ENCODE assay signal across 8 cellular contexts in the genomic region with DNA sequence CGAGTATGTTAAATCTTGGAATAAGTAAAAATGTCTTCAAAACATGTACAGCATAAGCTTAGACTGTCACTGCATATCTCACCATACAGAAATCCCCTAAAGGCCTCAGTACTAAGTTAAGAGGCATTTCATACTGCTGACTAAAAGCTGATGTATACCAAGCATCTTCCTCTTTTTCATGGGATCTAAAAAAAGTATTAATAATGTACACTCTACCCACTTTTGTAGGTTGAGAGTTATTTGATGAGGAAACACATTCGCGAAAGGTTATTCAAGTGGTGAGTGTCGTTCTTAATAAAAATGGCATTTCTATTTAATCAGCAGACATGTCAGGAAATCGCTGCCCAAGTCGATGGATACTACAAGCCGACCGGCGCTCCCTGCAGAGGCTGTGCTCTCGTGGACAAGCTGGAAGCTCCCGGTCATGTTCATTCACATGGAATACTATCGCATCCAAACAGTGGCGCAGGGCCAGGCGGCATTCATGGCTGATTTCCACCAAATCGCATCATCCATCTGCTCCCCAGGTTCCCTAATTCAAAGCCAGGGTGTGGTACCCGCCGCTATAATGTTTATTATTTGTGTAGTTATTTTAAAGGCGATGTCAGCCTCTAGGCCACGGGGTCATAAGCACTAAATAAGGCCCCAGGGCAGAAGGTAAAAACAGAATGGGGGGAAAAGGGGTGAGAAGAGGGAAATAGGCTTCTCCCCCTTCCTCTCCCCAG. TPM values are rescaled to one million over a fixed set of nuclear protein-coding genes. Genes with fewer than 3 reads are reported as not detected.
DNase-seq lines count a peak whose midpoint lies in the region; ATAC-seq and TF ChIP-seq lines count a peak whose summit lies in the region.

No MANE protein-coding gene starts in this region.

- no peak overlapping the region for H3K27ac Mint-ChIP-seq in Calu3 (ENCODE audit: unreplicated experiment)

- intact Hi-C loops in Calu3 (cut with micrococcal nuclease; ENCODE audit: unreplicated experiment): no loop called here
- intact Hi-C loops in psoas muscle (cut with DNase I): no loop called here

- peak overlapping the region; percentile 75 for H3K9ac ChIP-seq in HUES48 (ENCODE audit: low read depth, low read length)

- TSS peak; percentile 29 for BruUV-seq in Calu3 (replicated peaks; lab: Mats Ljungman, UMichigan)

- no peaks in the 10 kb centered on the region for H3K9me3 Mint-ChIP-seq in Calu3 (ENCODE audit: low read depth, unreplicated experiment)

- H3K27me3 Mint-ChIP-seq in Calu3 (ENCODE audit: unreplicated experiment): no peaks in the 10 kb centered on the region

- H3K36me3 ChIP-seq in HUES48 (ENCODE audit: control insufficient read depth, insufficient read depth, low read length) (peaks cover 28% of the 10 kb centered on the region), psoas muscle (ENCODE audit: insufficient read depth in 1 of 2, low read depth in 1 of 2) (peaks cover 0 to 5% of the 10 kb centered on the region in 2 donors)

- H3K9me3 ChIP-seq in HUES48 (ENCODE audit: control insufficient read depth, insufficient read depth, low read length): no peaks in the 10 kb centered on the region
- no peaks in the 10 kb centered on the region for H3K9me3 ChIP-seq in psoas muscle

- DNase-seq in Calu3 (peak; percentile 22), SHP77 (lab: John Stamatoyannopoulos, UW) (peak; percentile 67 to 81), brain pericyte (ENCODE audit: low read depth, low spot score) (peak; percentile 33), hypothalamus (lab: John Stamatoyannopoulos, UW) (peak in 47 of 51 donors; percentile 4 to 77 (median 35)), psoas muscle (peak; percentile 60 to 76)

- H3K27ac ChIP-seq in HUES48 (ENCODE audit: low read depth, low read length) (peak overlapping the region; percentile 77), psoas muscle (peak overlapping the region; percentile 91)

- peak overlapping the region; percentile 86 for H3K4me3 ChIP-seq in HUES48 (ENCODE audit: low read depth, low read length)
- peak overlapping the region; percentile 99 for H3K4me3 ChIP-seq in psoas muscle

- ATAC-seq in GM19467 (IDR thresholded peaks at IDR 0.05; ENCODE audit: unreplicated experiment) (peak; percentile 1), psoas muscle (peak; percentile 29 to 59 (median 38)), GM19452 (IDR thresholded peaks at IDR 0.05; ENCODE audit: unreplicated experiment) (no peak)

- H3K4me1 ChIP-seq in HUES48 (ENCODE audit: control insufficient read depth, insufficient read depth, low read length): peaks cover 20% of the 10 kb centered on the region
- H3K4me1 ChIP-seq in psoas muscle: peaks cover 31% of the 10 kb centered on the region

- no peaks in the 10 kb centered on the region for H3K4me1 Mint-ChIP-seq in Calu3 (ENCODE audit: low read depth, unreplicated experiment)

- CTCF ChIA-PET in Calu3 (lab: Charles Lee): interaction anchor here (0.6 kb wide), 1 partner anchor 227 kb away, joined by 5 read pairs; no protein-coding TSS in a partner anchor

- no peaks in the 10 kb centered on the region for H3K27me3 ChIP-seq in HUES48 (ENCODE audit: control insufficient read depth, insufficient read depth, low read length)
- H3K27me3 ChIP-seq in psoas muscle (ENCODE audit: insufficient read depth in 3 of 3, low read length in 2 of 3): no peaks in the 10 kb centered on the region

- WGBS in psoas muscle, 3 donors: 3 to 6% (median 4%) methylated on average over 19 of the region's 19 CpGs

- TF ChIP-seq CTCF in Calu3 (IDR thresholded peaks at IDR 0.05; ENCODE audit: unreplicated experiment) (no peak), psoas muscle (IDR thresholded peaks at IDR 0.05) (no peak)

- H3K4me3 Mint-ChIP-seq in Calu3 (ENCODE audit: low read depth, unreplicated experiment): peak overlapping the region; percentile 90

- peaks cover 27% of the 10 kb centered on the region for H3K36me3 Mint-ChIP-seq in Calu3 (ENCODE audit: insufficient read depth, unreplicated experiment)

RNA-seq across cellular contexts. Expression of a gene that starts 0.7 kb away (rescaled TPM):
- total RNA-seq in Calu3 (2022) (3.9 and 6.8 TPM in 2 replicates), psoas muscle (1 to 10 TPM; 3.6 to 7.6 (median 4.1) TPM)
- polyA plus RNA-seq in psoas muscle: 1 to 10 TPM in 2 of 3 donors, under 1 TPM in 1; 0.91 to 4.0 (median 1.9) TPM

RNA-seq across cellular contexts. Expression of a gene that starts 0.8 kb away (rescaled TPM):
- total RNA-seq in Calu3 (2022) (47.9 and 48.0 TPM in 2 replicates), psoas muscle (10 to 100 TPM; 31.4 to 69.9 (median 45.1) TPM)
- polyA plus RNA-seq in psoas muscle: 10 to 100 TPM in 2 of 3 donors, 1 to 10 TPM in 1; 9.8 to 22.9 (median 11.4) TPM

Comparison
In these comparisons a context has a peak if more than half of its experiments do, and no peak if none do; other contexts are left out.
1. DNase-seq: peak in every context shown above with its lines; median percentile 74 in SHP77; 68 in psoas muscle; 35 in hypothalamus; 33 in brain pericyte; 22 in Calu3.